Comparison of ENCODE assay signal across 1 cellular context in the genomic region with DNA sequence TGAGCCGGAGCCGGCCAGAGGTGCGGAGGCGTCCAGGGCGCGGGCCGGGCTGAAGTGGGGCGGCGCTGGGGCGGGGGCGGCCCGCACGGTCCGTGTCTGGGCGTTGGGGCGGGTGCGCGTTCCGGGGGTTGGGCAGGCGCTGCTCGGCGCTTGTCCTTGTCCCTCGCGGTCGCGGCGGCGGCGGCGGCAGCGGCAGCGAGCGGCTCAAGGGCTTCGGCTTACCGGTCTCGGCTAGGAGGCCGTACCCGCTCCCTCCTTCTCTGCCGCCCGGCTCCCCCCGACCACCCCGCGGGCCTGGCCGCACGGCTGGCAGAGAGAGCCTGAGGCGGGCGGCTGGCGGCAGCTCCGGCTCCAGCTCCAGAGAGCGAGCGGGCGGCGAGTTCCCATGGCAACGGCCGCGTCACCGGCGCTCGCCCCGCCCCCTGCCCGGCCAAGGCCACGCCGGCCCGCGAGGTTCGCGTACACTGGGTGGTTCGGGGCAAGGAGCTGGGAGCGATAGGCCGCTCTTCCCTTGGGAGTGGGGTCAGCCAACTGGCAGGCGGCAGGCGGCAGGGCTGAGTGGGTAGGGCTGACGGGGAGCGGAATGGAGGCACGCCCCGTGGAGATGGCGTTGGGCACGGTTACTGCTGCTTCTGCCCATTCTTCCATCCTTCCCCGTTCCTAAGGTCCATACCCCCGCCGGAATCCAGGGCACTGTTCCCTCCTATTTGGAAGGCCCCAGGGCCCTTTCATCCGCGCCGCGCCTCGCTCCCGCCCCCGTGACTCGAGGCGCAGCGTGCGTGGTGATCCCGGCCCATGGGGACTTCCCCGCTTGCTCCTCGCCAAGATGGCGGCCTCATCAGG.
TF ChIP-seq lines count a peak whose summit lies in the region.

A gene with protein sequence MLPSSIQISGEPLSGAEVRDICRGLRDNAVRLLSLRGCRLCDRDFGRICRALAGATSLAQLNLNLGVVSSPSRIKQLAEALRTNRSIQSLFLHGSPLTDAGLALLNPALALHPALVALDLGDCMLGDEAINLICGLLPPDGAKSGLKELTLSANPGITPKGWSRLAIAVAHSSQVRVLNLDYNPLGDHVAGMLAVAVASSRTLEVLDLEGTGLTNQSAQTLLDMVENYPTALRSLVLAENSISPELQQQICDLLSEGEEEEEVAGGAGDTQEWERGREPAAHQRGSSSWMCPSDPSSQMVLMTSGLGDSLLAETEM (minus strand): TSS at position 363 of the 843 bp plus-strand sequence. CDS start 561 bp downstream, outside the sequence.

TF ChIP-seq in HepG2, 621 proteins besides CTCF, POLR2A, EP300 and RAD21 (continued from another document and continues in another):
- TF ChIP-seq ZNF564 (CRISPR knock-in tag; IDR thresholded peaks at IDR 0.05) (peak; percentile 79; the same call in 1 of the 2 replicates), KMT2A (CRISPR knock-in tag; IDR thresholded peaks at IDR 0.05) (peak; percentile 24; the same call in 1 of the 2 replicates), ZNF251 (CRISPR knock-in tag; IDR thresholded peaks at IDR 0.05) (no peak), NFYB (CRISPR knock-in tag; IDR thresholded peaks at IDR 0.05) (no peak), MATR3 (CRISPR knock-in tag; IDR thresholded peaks at IDR 0.05) (no peak), ZKSCAN5 (CRISPR knock-in tag; IDR thresholded peaks at IDR 0.05) (no peak), ZNF317 (CRISPR knock-in tag; IDR thresholded peaks at IDR 0.05) (no peak), NFYC (CRISPR knock-in tag; IDR thresholded peaks at IDR 0.05) (no peak), ZSCAN20 (CRISPR knock-in tag; IDR thresholded peaks at IDR 0.05; ENCODE audit: borderline replicate concordance) (no peak), PRMT3 (CRISPR knock-in tag; IDR thresholded peaks at IDR 0.05; ENCODE audit: borderline replicate concordance, low read depth) (no peak), ZNF207 (IDR thresholded peaks at IDR 0.05; ENCODE audit: borderline replicate concordance) (no peak), MXI1 (IDR thresholded peaks at IDR 0.05; ENCODE audit: borderline replicate concordance, low read depth, low read length) (peak; percentile 98; the same call in 2 of the 3 replicates), PRPF4 (IDR thresholded peaks at IDR 0.05; ENCODE audit: low read depth, low read length, poor library complexity, severe bottlenecking) (no peak), RBFOX2 (IDR thresholded peaks at IDR 0.05; ENCODE audit: low read depth, low read length) (peak; percentile 86), NR3C1 (CRISPR knock-in tag; IDR thresholded peaks at IDR 0.05) (no peak), EZH2 (conservative IDR thresholded peaks at IDR 0.05; ENCODE audit: low read depth, low read length) (no peak), ZNF333 (CRISPR knock-in tag; IDR thresholded peaks at IDR 0.05; ENCODE audit: borderline replicate concordance) (0 out of 2 replicates have a peak, but pooled peaks have one; percentile 72), ZNF367 (CRISPR knock-in tag; IDR thresholded peaks at IDR 0.05; ENCODE audit: borderline replicate concordance) (no peak), ZNF713 (CRISPR knock-in tag; IDR thresholded peaks at IDR 0.05) (peak; percentile 75; the same call in 1 of the 2 replicates), ZNF563 (CRISPR knock-in tag; IDR thresholded peaks at IDR 0.05) (peak; percentile 70; the same call in 1 of the 2 replicates), MEIS1 (CRISPR knock-in tag; IDR thresholded peaks at IDR 0.05; ENCODE audit: borderline replicate concordance) (peak; percentile 77; the same call in 1 of the 2 replicates), ZFY (CRISPR knock-in tag; IDR thresholded peaks at IDR 0.05) (peak; percentile 59; the same call in 1 of the 2 replicates), ZNF557 (CRISPR knock-in tag; IDR thresholded peaks at IDR 0.05) (no peak), SP5 (CRISPR knock-in tag; IDR thresholded peaks at IDR 0.05; ENCODE audit: borderline replicate concordance, low read depth) (peak; percentile 85), GATAD1 (CRISPR knock-in tag; IDR thresholded peaks at IDR 0.05) (0 out of 2 replicates have a peak, but pooled peaks have one; percentile 14), MEF2D (CRISPR knock-in tag; IDR thresholded peaks at IDR 0.05) (no peak), ZNF724P (CRISPR knock-in tag; IDR thresholded peaks at IDR 0.05; ENCODE audit: borderline replicate concordance) (no peak; the same call in 1 of the 2 replicates), ZBTB42 (CRISPR knock-in tag; IDR thresholded peaks at IDR 0.05) (no peak), KDM2A (CRISPR knock-in tag; IDR thresholded peaks at IDR 0.05; ENCODE audit: borderline replicate concordance, low read depth) (peak; percentile 99)
- TF ChIP-seq, protein P1, sequence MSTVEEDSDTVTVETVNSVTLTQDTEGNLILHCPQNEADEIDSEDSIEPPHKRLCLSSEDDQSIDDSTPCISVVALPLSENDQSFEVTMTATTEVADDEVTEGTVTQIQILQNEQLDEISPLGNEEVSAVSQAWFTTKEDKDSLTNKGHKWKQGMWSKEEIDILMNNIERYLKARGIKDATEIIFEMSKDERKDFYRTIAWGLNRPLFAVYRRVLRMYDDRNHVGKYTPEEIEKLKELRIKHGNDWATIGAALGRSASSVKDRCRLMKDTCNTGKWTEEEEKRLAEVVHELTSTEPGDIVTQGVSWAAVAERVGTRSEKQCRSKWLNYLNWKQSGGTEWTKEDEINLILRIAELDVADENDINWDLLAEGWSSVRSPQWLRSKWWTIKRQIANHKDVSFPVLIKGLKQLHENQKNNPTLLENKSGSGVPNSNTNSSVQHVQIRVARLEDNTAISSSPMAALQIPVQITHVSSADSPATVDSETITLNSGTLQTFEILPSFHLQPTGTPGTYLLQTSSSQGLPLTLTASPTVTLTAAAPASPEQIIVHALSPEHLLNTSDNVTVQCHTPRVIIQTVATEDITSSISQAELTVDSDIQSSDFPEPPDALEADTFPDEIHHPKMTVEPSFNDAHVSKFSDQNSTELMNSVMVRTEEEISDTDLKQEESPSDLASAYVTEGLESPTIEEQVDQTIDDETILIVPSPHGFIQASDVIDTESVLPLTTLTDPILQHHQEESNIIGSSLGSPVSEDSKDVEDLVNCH (CRISPR knock-in tag; IDR thresholded peaks at IDR 0.05), result no peak
- TF ChIP-seq, protein P2, sequence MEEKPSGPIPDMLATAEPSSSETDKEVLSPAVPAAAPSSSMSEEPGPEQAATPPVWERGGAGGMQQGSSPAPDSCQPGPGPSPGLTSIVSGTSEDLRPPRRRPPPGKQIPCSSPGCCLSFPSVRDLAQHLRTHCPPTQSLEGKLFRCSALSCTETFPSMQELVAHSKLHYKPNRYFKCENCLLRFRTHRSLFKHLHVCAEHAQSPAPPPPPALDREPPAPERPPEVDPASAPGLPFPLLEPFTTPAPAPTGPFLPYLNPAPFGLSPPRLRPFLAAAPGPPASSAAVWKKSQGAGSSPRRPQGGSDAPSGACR (CRISPR knock-in tag; IDR thresholded peaks at IDR 0.05), result no peak
- TF ChIP-seq, protein P3, sequence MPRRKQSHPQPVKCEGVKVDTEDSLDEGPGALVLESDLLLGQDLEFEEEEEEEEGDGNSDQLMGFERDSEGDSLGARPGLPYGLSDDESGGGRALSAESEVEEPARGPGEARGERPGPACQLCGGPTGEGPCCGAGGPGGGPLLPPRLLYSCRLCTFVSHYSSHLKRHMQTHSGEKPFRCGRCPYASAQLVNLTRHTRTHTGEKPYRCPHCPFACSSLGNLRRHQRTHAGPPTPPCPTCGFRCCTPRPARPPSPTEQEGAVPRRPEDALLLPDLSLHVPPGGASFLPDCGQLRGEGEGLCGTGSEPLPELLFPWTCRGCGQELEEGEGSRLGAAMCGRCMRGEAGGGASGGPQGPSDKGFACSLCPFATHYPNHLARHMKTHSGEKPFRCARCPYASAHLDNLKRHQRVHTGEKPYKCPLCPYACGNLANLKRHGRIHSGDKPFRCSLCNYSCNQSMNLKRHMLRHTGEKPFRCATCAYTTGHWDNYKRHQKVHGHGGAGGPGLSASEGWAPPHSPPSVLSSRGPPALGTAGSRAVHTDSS (CRISPR knock-in tag; conservative IDR thresholded peaks at IDR 0.05), result no peak
- TF ChIP-seq, protein P4, sequence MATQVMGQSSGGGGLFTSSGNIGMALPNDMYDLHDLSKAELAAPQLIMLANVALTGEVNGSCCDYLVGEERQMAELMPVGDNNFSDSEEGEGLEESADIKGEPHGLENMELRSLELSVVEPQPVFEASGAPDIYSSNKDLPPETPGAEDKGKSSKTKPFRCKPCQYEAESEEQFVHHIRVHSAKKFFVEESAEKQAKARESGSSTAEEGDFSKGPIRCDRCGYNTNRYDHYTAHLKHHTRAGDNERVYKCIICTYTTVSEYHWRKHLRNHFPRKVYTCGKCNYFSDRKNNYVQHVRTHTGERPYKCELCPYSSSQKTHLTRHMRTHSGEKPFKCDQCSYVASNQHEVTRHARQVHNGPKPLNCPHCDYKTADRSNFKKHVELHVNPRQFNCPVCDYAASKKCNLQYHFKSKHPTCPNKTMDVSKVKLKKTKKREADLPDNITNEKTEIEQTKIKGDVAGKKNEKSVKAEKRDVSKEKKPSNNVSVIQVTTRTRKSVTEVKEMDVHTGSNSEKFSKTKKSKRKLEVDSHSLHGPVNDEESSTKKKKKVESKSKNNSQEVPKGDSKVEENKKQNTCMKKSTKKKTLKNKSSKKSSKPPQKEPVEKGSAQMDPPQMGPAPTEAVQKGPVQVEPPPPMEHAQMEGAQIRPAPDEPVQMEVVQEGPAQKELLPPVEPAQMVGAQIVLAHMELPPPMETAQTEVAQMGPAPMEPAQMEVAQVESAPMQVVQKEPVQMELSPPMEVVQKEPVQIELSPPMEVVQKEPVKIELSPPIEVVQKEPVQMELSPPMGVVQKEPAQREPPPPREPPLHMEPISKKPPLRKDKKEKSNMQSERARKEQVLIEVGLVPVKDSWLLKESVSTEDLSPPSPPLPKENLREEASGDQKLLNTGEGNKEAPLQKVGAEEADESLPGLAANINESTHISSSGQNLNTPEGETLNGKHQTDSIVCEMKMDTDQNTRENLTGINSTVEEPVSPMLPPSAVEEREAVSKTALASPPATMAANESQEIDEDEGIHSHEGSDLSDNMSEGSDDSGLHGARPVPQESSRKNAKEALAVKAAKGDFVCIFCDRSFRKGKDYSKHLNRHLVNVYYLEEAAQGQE (IDR thresholded peaks at IDR 0.05; ENCODE audit: borderline replicate concordance in 1 of 2, low read depth in 1 of 2, low read length in 2 of 2), result no peak
- TF ChIP-seq, protein P5, sequence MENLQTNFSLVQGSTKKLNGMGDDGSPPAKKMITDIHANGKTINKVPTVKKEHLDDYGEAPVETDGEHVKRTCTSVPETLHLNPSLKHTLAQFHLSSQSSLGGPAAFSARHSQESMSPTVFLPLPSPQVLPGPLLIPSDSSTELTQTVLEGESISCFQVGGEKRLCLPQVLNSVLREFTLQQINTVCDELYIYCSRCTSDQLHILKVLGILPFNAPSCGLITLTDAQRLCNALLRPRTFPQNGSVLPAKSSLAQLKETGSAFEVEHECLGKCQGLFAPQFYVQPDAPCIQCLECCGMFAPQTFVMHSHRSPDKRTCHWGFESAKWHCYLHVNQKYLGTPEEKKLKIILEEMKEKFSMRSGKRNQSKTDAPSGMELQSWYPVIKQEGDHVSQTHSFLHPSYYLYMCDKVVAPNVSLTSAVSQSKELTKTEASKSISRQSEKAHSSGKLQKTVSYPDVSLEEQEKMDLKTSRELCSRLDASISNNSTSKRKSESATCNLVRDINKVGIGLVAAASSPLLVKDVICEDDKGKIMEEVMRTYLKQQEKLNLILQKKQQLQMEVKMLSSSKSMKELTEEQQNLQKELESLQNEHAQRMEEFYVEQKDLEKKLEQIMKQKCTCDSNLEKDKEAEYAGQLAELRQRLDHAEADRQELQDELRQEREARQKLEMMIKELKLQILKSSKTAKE (CRISPR knock-in tag; IDR thresholded peaks at IDR 0.05; ENCODE audit: borderline replicate concordance), result no peak
- TF ChIP-seq, protein P6, sequence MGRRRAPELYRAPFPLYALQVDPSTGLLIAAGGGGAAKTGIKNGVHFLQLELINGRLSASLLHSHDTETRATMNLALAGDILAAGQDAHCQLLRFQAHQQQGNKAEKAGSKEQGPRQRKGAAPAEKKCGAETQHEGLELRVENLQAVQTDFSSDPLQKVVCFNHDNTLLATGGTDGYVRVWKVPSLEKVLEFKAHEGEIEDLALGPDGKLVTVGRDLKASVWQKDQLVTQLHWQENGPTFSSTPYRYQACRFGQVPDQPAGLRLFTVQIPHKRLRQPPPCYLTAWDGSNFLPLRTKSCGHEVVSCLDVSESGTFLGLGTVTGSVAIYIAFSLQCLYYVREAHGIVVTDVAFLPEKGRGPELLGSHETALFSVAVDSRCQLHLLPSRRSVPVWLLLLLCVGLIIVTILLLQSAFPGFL (CRISPR knock-in tag; IDR thresholded peaks at IDR 0.05), result no peak
- TF ChIP-seq, protein P7, sequence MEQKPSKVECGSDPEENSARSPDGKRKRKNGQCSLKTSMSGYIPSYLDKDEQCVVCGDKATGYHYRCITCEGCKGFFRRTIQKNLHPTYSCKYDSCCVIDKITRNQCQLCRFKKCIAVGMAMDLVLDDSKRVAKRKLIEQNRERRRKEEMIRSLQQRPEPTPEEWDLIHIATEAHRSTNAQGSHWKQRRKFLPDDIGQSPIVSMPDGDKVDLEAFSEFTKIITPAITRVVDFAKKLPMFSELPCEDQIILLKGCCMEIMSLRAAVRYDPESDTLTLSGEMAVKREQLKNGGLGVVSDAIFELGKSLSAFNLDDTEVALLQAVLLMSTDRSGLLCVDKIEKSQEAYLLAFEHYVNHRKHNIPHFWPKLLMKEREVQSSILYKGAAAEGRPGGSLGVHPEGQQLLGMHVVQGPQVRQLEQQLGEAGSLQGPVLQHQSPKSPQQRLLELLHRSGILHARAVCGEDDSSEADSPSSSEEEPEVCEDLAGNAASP (CRISPR knock-in tag; IDR thresholded peaks at IDR 0.05; ENCODE audit: borderline replicate concordance), result no peak
